In the genomic region with DNA sequence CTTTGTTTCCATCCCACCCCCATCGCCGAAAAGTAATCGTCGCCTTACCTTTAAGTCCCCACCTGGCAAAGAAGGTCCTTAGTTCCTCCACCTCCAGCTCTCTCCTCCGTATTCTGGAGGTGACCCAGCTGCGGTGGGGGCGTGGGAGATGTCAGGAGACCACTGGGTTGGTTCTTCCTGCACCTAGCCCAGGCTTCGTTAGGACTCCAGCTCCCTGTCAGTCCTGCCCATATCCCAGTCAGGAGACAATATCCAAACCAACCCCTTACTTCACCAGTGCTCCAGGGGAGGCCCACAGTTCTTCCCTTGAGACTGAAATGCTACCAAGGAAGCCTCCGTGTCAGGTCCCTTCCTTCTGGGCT, we compare ENCODE assay signal across 9 cellular contexts. TPM values are rescaled to one million over a fixed set of nuclear protein-coding genes. Genes with fewer than 3 reads are reported as not detected.
DNase-seq lines count a peak whose midpoint lies in the region; ATAC-seq and TF ChIP-seq lines count a peak whose summit lies in the region.
"Had no signal": no experiment of that assay in that cellular context is flagged by ENCODE, and none has a peak within 500 bp of the region (broad histone marks: within the 10 kb centered on the region; RNA-seq: fewer than 3 reads in every experiment).

No MANE protein-coding gene starts in this region.

- no peak for DNase-seq in activated CD4-positive, alpha-beta T cell treated with anti-CD3 and anti-CD28 coated beads, Interleukin-2, amount 10 ng/mL, durations not matched to agents 7 days and 5 days
- DNase-seq: midbrain had no signal

- H3K36me3 Mint-ChIP-seq in activated CD4-positive, alpha-beta T cell treated with anti-CD3 and anti-CD28 coated beads, Interleukin-2, amount 10 ng/mL, durations not matched to agents 7 days and 5 days (ENCODE audit: low read depth): no peaks in the 10 kb centered on the region

- CTCF ChIA-PET in activated CD4-positive, alpha-beta T cell treated with anti-CD3 and anti-CD28 coated beads, Interleukin-2, amount 10 ng/mL, durations not matched to agents 7 days and 5 days (lab: Charles Lee): interaction anchor here (0.9 to 2.1 kb wide), 3 partner anchors 9 to 30 kb away, joined by 3 to 12 read pairs (median 4); no protein-coding TSS in a partner anchor

- H3K9me3 ChIP-seq in ES-I3 (ENCODE audit: control insufficient read depth, insufficient read depth, low read length): no peaks in the 10 kb centered on the region
- no peaks in the 10 kb centered on the region for H3K9me3 ChIP-seq in gastroesophageal sphincter

- ATAC-seq in gastroesophageal sphincter (no peak), HG02798 (IDR thresholded peaks at IDR 0.05; ENCODE audit: poor library complexity, unreplicated experiment) (no peak), GM19395 (IDR thresholded peaks at IDR 0.05; ENCODE audit: unreplicated experiment) (no peak), GM18502 (IDR thresholded peaks at IDR 0.05; ENCODE audit: poor library complexity, unreplicated experiment) (no peak)

- H3K27me3 Mint-ChIP-seq in activated CD4-positive, alpha-beta T cell treated with anti-CD3 and anti-CD28 coated beads, Interleukin-2, amount 10 ng/mL, durations not matched to agents 7 days and 5 days: peaks cover 28% of the 10 kb centered on the region

- peak overlapping the region; percentile 77; the same call in 1 of the 2 replicates for H3K9ac ChIP-seq in ES-I3 (ENCODE audit: low read depth, low read length)

- WGBS in gastroesophageal sphincter (ENCODE audit: low coverage in 1 of 2), 2 donors: 19 to 47% methylated on average over 5 to 7 of the region's 9 CpGs

- H3K27ac ChIP-seq in VCaP: peak overlapping the region; percentile 87
- H3K27ac ChIP-seq in gastroesophageal sphincter: peak overlapping the region; percentile 95 to 99 (median 98)
- H3K27ac ChIP-seq in skin epidermis: peak overlapping the region in 20 of 21 experiments; percentile 56 to 100 (median 96)

- H3K4me3 ChIP-seq in gastroesophageal sphincter (peak overlapping the region; percentile 65 to 69), skin epidermis (peak overlapping the region; percentile 51 to 73 (median 62))

- no peaks in the 10 kb centered on the region for H3K9me3 Mint-ChIP-seq in activated CD4-positive, alpha-beta T cell treated with anti-CD3 and anti-CD28 coated beads, Interleukin-2, amount 10 ng/mL, durations not matched to agents 7 days and 5 days

- POLR2A ChIA-PET in activated CD4-positive, alpha-beta T cell treated with anti-CD3 and anti-CD28 coated beads, Interleukin-2, amount 10 ng/mL, durations not matched to agents 7 days and 5 days (lab: Charles Lee): no interaction called here

- TF ChIP-seq CTCF in VCaP (conservative IDR thresholded peaks at IDR 0.05): no peak
- no peak for TF ChIP-seq CTCF in gastroesophageal sphincter (IDR thresholded peaks at IDR 0.05)

- H3K27me3 ChIP-seq in gastroesophageal sphincter: no peaks in the 10 kb centered on the region

- no peak for TF ChIP-seq POLR2A in gastroesophageal sphincter (IDR thresholded peaks at IDR 0.05)

- no peak for TF ChIP-seq EP300 in gastroesophageal sphincter (IDR thresholded peaks at IDR 0.05)

- no peak overlapping the region for H3K27ac Mint-ChIP-seq in activated CD4-positive, alpha-beta T cell treated with anti-CD3 and anti-CD28 coated beads, Interleukin-2, amount 10 ng/mL, durations not matched to agents 7 days and 5 days

- H3K4me3 Mint-ChIP-seq in activated CD4-positive, alpha-beta T cell treated with anti-CD3 and anti-CD28 coated beads, Interleukin-2, amount 10 ng/mL, durations not matched to agents 7 days and 5 days: no peak overlapping the region

- H3K4me1 ChIP-seq in ES-I3 (ENCODE audit: insufficient read depth, low read length): peaks cover 35% of the 10 kb centered on the region
- peaks cover 0 to 82% (median 41%) of the 10 kb centered on the region in 3 donors for H3K4me1 ChIP-seq in gastroesophageal sphincter

- peaks cover 29% of the 10 kb centered on the region for H3K4me1 Mint-ChIP-seq in activated CD4-positive, alpha-beta T cell treated with anti-CD3 and anti-CD28 coated beads, Interleukin-2, amount 10 ng/mL, durations not matched to agents 7 days and 5 days

- H3K36me3 ChIP-seq in ES-I3 (ENCODE audit: insufficient read depth, low read length) (no peaks in the 10 kb centered on the region), gastroesophageal sphincter (no peaks in the 10 kb centered on the region)

RNA-seq across cellular contexts. Expression of gene ADIRF, which starts 0.7 kb away (rescaled TPM):
- 100 to 1,000 TPM in 2 of 4 donors, 10 to 100 TPM in 2; 36.5 to 408 (median 149) TPM for total RNA-seq in gastroesophageal sphincter
- total RNA-seq in activated CD4-positive, alpha-beta T cell treated with anti-CD3 and anti-CD28 coated beads, Interleukin-2, amount 10 ng/mL, durations not matched to agents 7 days and 5 days: not detected

RNA-seq across cellular contexts. Expression of gene SNCG, which starts 10.6 kb away (rescaled TPM):
- 100 to 1,000 TPM in 1 of 4 donors, 10 to 100 TPM in 3; 12.8 to 102 (median 33.7) TPM for total RNA-seq in gastroesophageal sphincter
- not detected for total RNA-seq in activated CD4-positive, alpha-beta T cell treated with anti-CD3 and anti-CD28 coated beads, Interleukin-2, amount 10 ng/mL, durations not matched to agents 7 days and 5 days

RNA-seq across cellular contexts. Expression of gene MMRN2, which starts 11.6 kb away (rescaled TPM):
- 10 to 100 TPM; 18.5 to 77.7 (median 42.2) TPM for total RNA-seq in gastroesophageal sphincter
- not detected for total RNA-seq in activated CD4-positive, alpha-beta T cell treated with anti-CD3 and anti-CD28 coated beads, Interleukin-2, amount 10 ng/mL, durations not matched to agents 7 days and 5 days

RNA-seq across cellular contexts. Expression of gene FAM25A, which starts 51.1 kb away (rescaled TPM):
- total RNA-seq in gastroesophageal sphincter: not detected
- total RNA-seq in activated CD4-positive, alpha-beta T cell treated with anti-CD3 and anti-CD28 coated beads, Interleukin-2, amount 10 ng/mL, durations not matched to agents 7 days and 5 days: not detected

Comparison
In these comparisons a context has a peak if more than half of its experiments do, and no peak if none do; other contexts are left out.
1. RNA of gene ADIRF, which starts 0.7 kb away (total RNA-seq): 36.5 to 408 TPM in gastroesophageal sphincter; not detected in activated CD4-positive, alpha-beta T cell treated with anti-CD3 and anti-CD28 coated beads, Interleukin-2, amount 10 ng/mL, durations not matched to agents 7 days and 5 days; every median in the first group is over 10 times any median in the second.
2. RNA of gene SNCG, which starts 10.6 kb away (total RNA-seq): 12.8 to 102 TPM in gastroesophageal sphincter; not detected in activated CD4-positive, alpha-beta T cell treated with anti-CD3 and anti-CD28 coated beads, Interleukin-2, amount 10 ng/mL, durations not matched to agents 7 days and 5 days; every median in the first group is over 10 times any median in the second.
3. RNA of gene MMRN2, which starts 11.6 kb away (total RNA-seq): 18.5 to 77.7 TPM in gastroesophageal sphincter; not detected in activated CD4-positive, alpha-beta T cell treated with anti-CD3 and anti-CD28 coated beads, Interleukin-2, amount 10 ng/mL, durations not matched to agents 7 days and 5 days; every median in the first group is over 10 times any median in the second.
4. Peak in every context shown above with its lines, with median percentiles within 50 percentile points of each other: H3K27ac ChIP-seq.